9 cellular contexts compared by ENCODE assay signal in genomic region chr20:62370115-62370806, GRCh38. TPM values are rescaled to one million over a fixed set of nuclear protein-coding genes. Genes with fewer than 3 reads are reported as not detected.
DNase-seq lines count a peak whose midpoint lies in the region; ATAC-seq and TF ChIP-seq lines count a peak whose summit lies in the region.
"Had no signal": no experiment of that assay in that cellular context is flagged by ENCODE, and none has a peak within 500 bp of the region (broad histone marks: within the 10 kb centered on the region; RNA-seq: fewer than 3 reads in every experiment).

No MANE protein-coding gene starts in this region.

- H3K4me1 ChIP-seq in Panc1 (ENCODE audit: control insufficient read depth, insufficient read depth, low read length): peaks cover 65% of the 10 kb centered on the region

- DNase-seq in GM12865 (ENCODE audit: low read depth): peak; percentile 31
- no peak for DNase-seq in Panc1 (ENCODE audit: low read depth, low spot score)
- DNase-seq in fibroblast of pulmonary artery (ENCODE audit: low read depth): peak; percentile 75
- DNase-seq in stimulated activated CD4-positive, alpha-beta T cell treated with anti-CD3 and anti-CD28 coated beads, Interleukin-4, amount 100 ng/mL, for 1 hour: peak; percentile 34
- DNase-seq in NCI-H82 treated with DMSO at 0.1 percent for 48 hours (lab: John Stamatoyannopoulos, UW; ENCODE audit: unreplicated experiment): no peak
- DNase-seq in nucleus accumbens (lab: John Stamatoyannopoulos, UW): no peak
- DNase-seq in lower leg skin (ENCODE audit: low spot score in 2 of 2): no peak
- DNase-seq: body of pancreas had no signal

- CTCF ChIA-PET in Panc1 (lab: Charles Lee): interaction anchor here (0.9 kb wide), 1 partner anchor 68 kb away, joined by 3 read pairs; no protein-coding TSS in a partner anchor

- no peaks in the 10 kb centered on the region; the same call in 1 of the 2 replicates for H3K36me3 ChIP-seq in Panc1 (ENCODE audit: control insufficient read depth, insufficient read depth, low read length)

- H3K27me3 ChIP-seq in Panc1 (ENCODE audit: control insufficient read depth, insufficient read depth, low read length): no peaks in the 10 kb centered on the region
- H3K27me3 ChIP-seq: body of pancreas had no signal

- H3K4me3 ChIP-seq in GM12865 (ENCODE audit: low read depth, low read length): no peak overlapping the region
- no peak overlapping the region for H3K4me3 ChIP-seq in Panc1 (ENCODE audit: low read depth in 2 of 2, low read length in 2 of 2)
- no peak overlapping the region for H3K4me3 ChIP-seq in fibroblast of pulmonary artery (replicated peaks; ENCODE audit: low read depth, low read length)
- H3K4me3 ChIP-seq in lower leg skin (ENCODE audit: low read depth, poor library complexity, severe bottlenecking): no peak overlapping the region
- H3K4me3 ChIP-seq: body of pancreas had no signal

- ATAC-seq in Panc1 (peak; percentile 37), HG02642 (IDR thresholded peaks at IDR 0.05; ENCODE audit: poor library complexity, unreplicated experiment) (no peak)
- ATAC-seq: body of pancreas had no signal

- no peak for TF ChIP-seq CTCF in GM12865 (IDR thresholded peaks at IDR 0.05; ENCODE audit: insufficient read depth, low read depth, low read length, missing control alignments)
- TF ChIP-seq CTCF in Panc1 (IDR thresholded peaks at IDR 0.05): no peak
- TF ChIP-seq CTCF in fibroblast of pulmonary artery (IDR thresholded peaks at IDR 0.05; ENCODE audit: low read length, missing control alignments): no peak
- no peak for TF ChIP-seq CTCF in lower leg skin (IDR thresholded peaks at IDR 0.05)

- no peak for TF ChIP-seq POLR2A in lower leg skin (IDR thresholded peaks at IDR 0.05)

- no peaks in the 10 kb centered on the region for H3K9me3 ChIP-seq in Panc1 (ENCODE audit: control insufficient read depth, insufficient read depth, low read depth, low read length)
- H3K9me3 ChIP-seq: body of pancreas had no signal

- peak overlapping the region; percentile 94 for H3K27ac ChIP-seq in Panc1 (ENCODE audit: low read length)
- H3K27ac ChIP-seq: body of pancreas had no signal

- no TSS peak for BruUV-seq in Panc1 (replicated peaks; lab: Mats Ljungman, UMichigan)

- in situ Hi-C loops in Panc1 (cut with HindIII; ENCODE audit: low pct_unique_long_range_greater_than_20kb, low sequenced_read_pairs): no loop called here

- WGBS in lower leg skin, 2 donors: 40 to 70% methylated on average over 10 to 17 of the region's 19 CpGs

- POLR2A ChIA-PET in Panc1 (lab: Charles Lee): interaction anchor here (0.6 kb wide), 2 partner anchors 9 to 111 kb away, joined by 4 read pairs; no protein-coding TSS in a partner anchor

- intact Hi-C loops in Panc1 (cut with micrococcal nuclease; ENCODE audit: unreplicated experiment): no loop called here
- intact Hi-C loops in lower leg skin (cut with DNase I; ENCODE audit: low total_unique reads): no loop called here

RNA-seq across cellular contexts. Expression of gene LAMA5, which starts 3.1 kb away (rescaled TPM):
- total RNA-seq in Panc1 (2021; ENCODE audit: unreplicated experiment) (497 TPM), lower leg skin (100 to 1,000 TPM; 164 to 427 (median 196) TPM)
- polyA plus RNA-seq in Panc1 (2012; ENCODE audit: insufficient read length): 508 TPM

RNA-seq across cellular contexts. Expression of gene RPS21, which starts 16.6 kb away (rescaled TPM):
- 1,761 TPM for total RNA-seq in Panc1 (2021; ENCODE audit: unreplicated experiment)
- 4,052 TPM for polyA plus RNA-seq in Panc1 (2012; ENCODE audit: insufficient read length)
- total RNA-seq in lower leg skin: 1,000 to 10,000 TPM; 1,664 to 5,734 (median 2,155) TPM

RNA-seq across cellular contexts. Expression of gene CABLES2, which starts 36.8 kb away (rescaled TPM):
- total RNA-seq in Panc1 (2021; ENCODE audit: unreplicated experiment): 9.8 TPM
- 12.0 TPM for polyA plus RNA-seq in Panc1 (2012; ENCODE audit: insufficient read length)
- 1 to 10 TPM; 2.8 to 5.3 (median 3.7) TPM for total RNA-seq in lower leg skin

RNA-seq across cellular contexts. Expression of gene RBBP8NL, which starts 57.1 kb away (rescaled TPM):
- total RNA-seq in Panc1 (2021; ENCODE audit: unreplicated experiment) (not detected), lower leg skin (1 to 10 TPM; 4.3 to 8.5 (median 6.3) TPM)
- polyA plus RNA-seq in Panc1 (2012; ENCODE audit: insufficient read length): not detected

Comparison
In these comparisons a context has a peak if more than half of its experiments do, and no peak if none do; other contexts are left out.
1. DNase-seq: peak in GM12865 (single experiment), fibroblast of pulmonary artery (single experiment) and stimulated activated CD4-positive, alpha-beta T cell treated with anti-CD3 and anti-CD28 coated beads, Interleukin-4, amount 100 ng/mL, for 1 hour (single experiment); none in Panc1 (single experiment), NCI-H82 treated with DMSO at 0.1 percent for 48 hours (single experiment), nucleus accumbens (0 of 56) and lower leg skin (0 of 2).